ENCODE assay signal across 8 cellular contexts in genomic region chr2:190648289-190649034, GRCh38. TPM values are rescaled to one million over a fixed set of nuclear protein-coding genes. Genes with fewer than 3 reads are reported as not detected.
DNase-seq lines count a peak whose midpoint lies in the region; ATAC-seq lines count a peak whose summit lies in the region.

No MANE protein-coding gene starts in this region.

- H3K27ac ChIP-seq in effector memory CD4-positive, alpha-beta T cell (ENCODE audit: insufficient read depth, low read length, poor library complexity, severe bottlenecking) = peak overlapping the region; percentile 80
- peak overlapping the region; percentile 40 for H3K27ac ChIP-seq in mesendoderm (ENCODE audit: low read depth, low read length)

- H2BK120ac ChIP-seq in mesendoderm (ENCODE audit: low read depth, low read length) = peak overlapping the region; percentile 99

- H3K4me3 ChIP-seq in effector memory CD4-positive, alpha-beta T cell (ENCODE audit: insufficient read depth, low read depth, low read length, poor library complexity, severe bottlenecking) = peak overlapping the region; percentile 77
- peak overlapping the region; percentile 39 for H3K4me3 ChIP-seq in mesendoderm (ENCODE audit: low read length)

- peaks cover 13% of the 10 kb centered on the region for H3K79me2 ChIP-seq in mesendoderm (ENCODE audit: control insufficient read depth, insufficient read depth, low read length)

- peak overlapping the region; percentile 94 for H3K4ac ChIP-seq in mesendoderm (ENCODE audit: low read depth, low read length)

- peak; percentile 91 for DNase-seq in CD1c-positive myeloid dendritic cell (ENCODE audit: extremely low spot score)
- peak; percentile 81 for DNase-seq in NCI-H774 (lab: John Stamatoyannopoulos, UW)
- peak; percentile 89 for DNase-seq in activated CD8-positive, alpha-beta memory T cell treated with anti-CD3 and anti-CD28 coated beads for 24 hours
- DNase-seq in effector memory CD4-positive, alpha-beta T cell = peak; percentile 88 to 89 (median 88)
- DNase-seq in mesendoderm = peak; percentile 77
- DNase-seq in stimulated activated CD8-positive, alpha-beta memory T cell treated with anti-CD3 and anti-CD28 coated beads, Interleukin-12 subunit alpha, Interleukin-12 subunit beta, amount 100 ng/mL, for 24 hours (ENCODE audit: extremely low read depth) = peak; percentile 68

- no peak overlapping the region for H4K8ac ChIP-seq in mesendoderm (ENCODE audit: low read depth, low read length)

- no peaks in the 10 kb centered on the region for H3K9me3 ChIP-seq in effector memory CD4-positive, alpha-beta T cell (ENCODE audit: control insufficient read depth, low read length)

- WGBS in mesendoderm (ENCODE audit: extremely low coverage, insufficient coverage, low lambda C conversion rate) = no CpG with 5 or more reads among the region's 78 CpGs

- H3K4me1 ChIP-seq in effector memory CD4-positive, alpha-beta T cell (ENCODE audit: control insufficient read depth, insufficient read depth, low read length, poor library complexity, severe bottlenecking) = peaks cover 5% of the 10 kb centered on the region
- no peaks in the 10 kb centered on the region for H3K4me1 ChIP-seq in mesendoderm (ENCODE audit: control insufficient read depth, low read depth, low read length)

- peak overlapping the region; percentile 8 for H2BK15ac ChIP-seq in mesendoderm (replicated peaks; ENCODE audit: low read depth)

- peak overlapping the region; percentile 77 for H3K56ac ChIP-seq in mesendoderm (ENCODE audit: low read length)

- no peak overlapping the region for H2AK5ac ChIP-seq in mesendoderm (ENCODE audit: low read length)

- peak overlapping the region; percentile 44 for H3K4me2 ChIP-seq in mesendoderm (ENCODE audit: low read length)

- no peak overlapping the region for H4K5ac ChIP-seq in mesendoderm (ENCODE audit: low read length)

- H3K27me3 ChIP-seq in effector memory CD4-positive, alpha-beta T cell (replicated peaks; ENCODE audit: control insufficient read depth, insufficient read depth, low read length, poor library complexity, severe bottlenecking) = no peaks in the 10 kb centered on the region
- H3K27me3 ChIP-seq in mesendoderm (ENCODE audit: insufficient read depth, low read length, poor library complexity) = no peaks in the 10 kb centered on the region

- no peak overlapping the region for H2BK5ac ChIP-seq in mesendoderm (ENCODE audit: low read length)

- peak overlapping the region; percentile 35 for H3K18ac ChIP-seq in mesendoderm (ENCODE audit: low read length)

- H3K23ac ChIP-seq in mesendoderm (ENCODE audit: low read length) = no peak overlapping the region

- ATAC-seq in GM19372 (IDR thresholded peaks at IDR 0.05; ENCODE audit: low read depth, unreplicated experiment) = peak; percentile 66
- ATAC-seq in HG03521 (IDR thresholded peaks at IDR 0.05; ENCODE audit: unreplicated experiment) = peak; percentile 67

- H3K79me1 ChIP-seq in mesendoderm (ENCODE audit: low read length) = peaks cover 1% of the 10 kb centered on the region

- no peaks in the 10 kb centered on the region for H3K36me3 ChIP-seq in effector memory CD4-positive, alpha-beta T cell (ENCODE audit: control insufficient read depth, insufficient read depth, low read length)
- no peaks in the 10 kb centered on the region for H3K36me3 ChIP-seq in mesendoderm (ENCODE audit: control insufficient read depth, insufficient read depth, low read length)

- peak overlapping the region; percentile 51 for H3K9ac ChIP-seq in mesendoderm (ENCODE audit: low read length)

RNA-seq across cellular contexts. Expression of gene NAB1, which starts 0.4 kb away (rescaled TPM):
- 17.5 TPM for polyA plus RNA-seq in mesendoderm (2013, experiment 1 of 2)
- 17.0 TPM for polyA plus RNA-seq in mesendoderm (2013, experiment 2 of 2)

Comparison
In these comparisons a context has a peak if more than half of its experiments do, and no peak if none do; other contexts are left out.
1. Peak in every context shown above with its lines: DNase-seq, ATAC-seq, H3K4me3 ChIP-seq and H3K27ac ChIP-seq.